ENCODE assay signal across 8 cellular contexts in the genomic region with DNA sequence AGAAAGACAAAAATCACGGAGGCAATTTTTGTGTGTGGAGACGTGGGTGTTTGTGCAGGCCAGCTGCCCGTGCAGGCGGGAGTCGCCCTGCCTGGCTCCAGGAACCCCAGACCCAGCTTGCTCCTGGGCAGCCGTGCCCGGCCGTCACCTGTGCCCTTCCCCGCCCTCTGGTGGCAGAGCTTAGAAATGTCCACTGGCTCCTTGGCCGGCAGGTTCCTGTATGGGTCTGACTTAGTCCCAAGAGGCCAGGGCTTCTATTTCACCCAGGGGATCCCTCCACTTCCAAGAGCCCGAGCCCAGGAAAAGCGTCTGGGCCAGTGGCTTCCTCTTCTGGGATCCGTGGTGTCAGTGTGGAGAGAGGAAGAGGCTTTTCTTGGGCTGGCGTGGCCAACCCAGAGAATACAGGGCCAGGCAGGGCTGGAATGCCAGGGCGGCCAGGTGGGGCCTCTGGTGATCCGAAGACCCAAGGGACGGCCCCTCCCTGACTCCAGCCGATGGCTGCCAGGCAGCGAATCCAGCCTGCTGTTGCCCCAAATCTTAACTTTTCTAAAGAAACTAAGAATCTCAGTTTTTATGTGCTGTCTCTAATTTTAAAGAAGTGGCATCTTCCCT.
DNase-seq lines count a peak whose midpoint lies in the region; ATAC-seq, FAIRE-seq and TF ChIP-seq lines count a peak whose summit lies in the region.

No MANE protein-coding gene starts in this region.

- no peak for TF ChIP-seq EP300 in tibial nerve (IDR thresholded peaks at IDR 0.05)

- H3K36me3 Mint-ChIP-seq in activated CD8-positive, alpha-beta T cell treated with anti-CD3 and anti-CD28 coated beads for 36 hours (ENCODE audit: low read depth): no peaks in the 10 kb centered on the region

- no peaks in the 10 kb centered on the region for H4K20me1 ChIP-seq in keratinocyte (ENCODE audit: control insufficient read depth, extremely low read depth, insufficient read depth, low read length)

- H3K4me1 ChIP-seq in keratinocyte (ENCODE audit: control insufficient read depth, extremely low read depth, insufficient read depth, low read length) (no peaks in the 10 kb centered on the region), tibial nerve (peaks cover 0 to 11% (median 0%) of the 10 kb centered on the region in 4 donors)

- H3K27ac ChIP-seq in keratinocyte (ENCODE audit: control insufficient read depth, insufficient read depth, low read length): no peak overlapping the region
- no peak overlapping the region for H3K27ac ChIP-seq in tibial nerve

- H3K9me3 Mint-ChIP-seq in activated CD8-positive, alpha-beta T cell treated with anti-CD3 and anti-CD28 coated beads for 36 hours: no peaks in the 10 kb centered on the region

- H3K9me3 ChIP-seq in keratinocyte (ENCODE audit: control insufficient read depth, low read depth, low read length): peaks cover 8% of the 10 kb centered on the region
- H3K9me3 ChIP-seq in tibial nerve: no peaks in the 10 kb centered on the region

- no peak overlapping the region for H3K9ac ChIP-seq in keratinocyte (ENCODE audit: control insufficient read depth, extremely low read depth, insufficient read depth, low read length)

- POLR2A ChIA-PET in activated CD8-positive, alpha-beta T cell treated with anti-CD3 and anti-CD28 coated beads for 36 hours (lab: Charles Lee): no interaction called here

- H3K9me1 ChIP-seq in keratinocyte (ENCODE audit: control insufficient read depth, extremely low read depth, insufficient read depth, low read length): no peaks in the 10 kb centered on the region

- intact Hi-C loops in activated CD8-positive, alpha-beta T cell treated with anti-CD3 and anti-CD28 coated beads for 36 hours (cut with micrococcal nuclease): no loop called here

- no peak overlapping the region for H3K4me2 ChIP-seq in keratinocyte (ENCODE audit: control insufficient read depth, extremely low read depth, insufficient read depth, low read depth, low read length)

- no peaks in the 10 kb centered on the region for H3K27me3 ChIP-seq in keratinocyte (ENCODE audit: control insufficient read depth, extremely low read depth, insufficient read depth, low read length)
- H3K27me3 ChIP-seq in tibial nerve: no peaks in the 10 kb centered on the region

- 25 to 29% methylated on average over 18 to 19 of the region's 19 CpGs for WGBS in tibial nerve, 2 donors

- no peaks in the 10 kb centered on the region for H3K4me1 Mint-ChIP-seq in activated CD8-positive, alpha-beta T cell treated with anti-CD3 and anti-CD28 coated beads for 36 hours (ENCODE audit: low read depth)

- H2AFZ ChIP-seq in keratinocyte (ENCODE audit: control insufficient read depth, low read length): no peak overlapping the region

- TF ChIP-seq CTCF in AG09309 (IDR thresholded peaks at IDR 0.05; ENCODE audit: control insufficient read depth, insufficient read depth, low read depth, low read length, missing control alignments): peak; percentile 14
- peak; percentile 79 for TF ChIP-seq CTCF in GM12873 (IDR thresholded peaks at IDR 0.05; ENCODE audit: insufficient read depth, low read depth, low read length, missing control alignments)
- peak; percentile 46 for TF ChIP-seq CTCF in activated CD8-positive, alpha-beta T cell treated with anti-CD3 and anti-CD28 coated beads for 36 hours (IDR thresholded peaks at IDR 0.05)
- TF ChIP-seq CTCF in keratinocyte (optimal IDR thresholded peaks at IDR 0.05 in 1 of 3, IDR thresholded peaks at IDR 0.05 in 1 of 3, conservative IDR thresholded peaks at IDR 0.05 in 1 of 3; ENCODE audit: extremely low read depth in 1 of 3, insufficient read depth in 2 of 3, low read length in 3 of 3): peak in 2 of 3 experiments; percentile 28 to 36
- TF ChIP-seq CTCF in tibial nerve (IDR thresholded peaks at IDR 0.05): peak; percentile 29 to 71 (median 44)

- H3K4me3 ChIP-seq in AG09309 (ENCODE audit: control insufficient read depth, low read depth, low read length): no peak overlapping the region
- H3K4me3 ChIP-seq in keratinocyte (ENCODE audit: control insufficient read depth in 2 of 3, extremely low read depth in 1 of 3, insufficient read depth in 2 of 3, low read depth in 1 of 3, low read length in 3 of 3): no peak overlapping the region
- H3K4me3 ChIP-seq in tibial nerve: no peak overlapping the region

- H3K79me2 ChIP-seq in keratinocyte (ENCODE audit: control insufficient read depth, insufficient read depth, low read length): no peaks in the 10 kb centered on the region

- no peak overlapping the region for H3K27ac Mint-ChIP-seq in activated CD8-positive, alpha-beta T cell treated with anti-CD3 and anti-CD28 coated beads for 36 hours

- TF ChIP-seq POLR2A in tibial nerve (IDR thresholded peaks at IDR 0.05): no peak

- DNase-seq in AG09309 (ENCODE audit: low read depth) (no peak), HT1080 (ENCODE audit: low read depth) (peak; percentile 25), keratinocyte (ENCODE audit: low read depth, low spot score) (no peak), tibial nerve (ENCODE audit: low spot score in 2 of 2) (peak in 1 of 2 donors; percentile 18), NCI-H2081 treated with DMSO at 0.1 percent for 48 hours (lab: John Stamatoyannopoulos, UW) (no peak)
- peak; percentile 51 for DNase-seq in activated CD8-positive, alpha-beta T cell treated with anti-CD3 and anti-CD28 coated beads for 36 hours

- FAIRE-seq in keratinocyte (lab: Jason Lieb, UNC): no peak

- peaks cover 3% of the 10 kb centered on the region for H3K27me3 Mint-ChIP-seq in activated CD8-positive, alpha-beta T cell treated with anti-CD3 and anti-CD28 coated beads for 36 hours

- H3K36me3 ChIP-seq in keratinocyte (ENCODE audit: control insufficient read depth in 2 of 2, extremely low read depth in 1 of 2, insufficient read depth in 2 of 2, low read length in 2 of 2) (no peaks in the 10 kb centered on the region), tibial nerve (no peaks in the 10 kb centered on the region)

- no peak for ATAC-seq in activated CD8-positive, alpha-beta T cell treated with anti-CD3 and anti-CD28 coated beads for 36 hours
- ATAC-seq in HG02852 (IDR thresholded peaks at IDR 0.05; ENCODE audit: unreplicated experiment): no peak

- dilution Hi-C loops in keratinocyte (cut with MboI; ENCODE audit: extremely low pct_ligation_motif_present, low sequenced_read_pairs): no loop called here

- CTCF ChIA-PET in activated CD8-positive, alpha-beta T cell treated with anti-CD3 and anti-CD28 coated beads for 36 hours (lab: Charles Lee): interaction anchor here (0.7 to 2.3 kb wide), 2 partner anchors 29 to 128 kb away, joined by 3 to 13 read pairs; no protein-coding TSS in a partner anchor

- H3K4me3 Mint-ChIP-seq in activated CD8-positive, alpha-beta T cell treated with anti-CD3 and anti-CD28 coated beads for 36 hours: no peak overlapping the region

Comparison
In these comparisons a context has a peak if more than half of its experiments do, and no peak if none do; other contexts are left out.
1. DNase-seq: peak in HT1080 (single experiment) and activated CD8-positive, alpha-beta T cell treated with anti-CD3 and anti-CD28 coated beads for 36 hours (single experiment); none in AG09309 (single experiment), keratinocyte (single experiment) and NCI-H2081 treated with DMSO at 0.1 percent for 48 hours (single experiment).
2. CTCF ChIP-seq: peak in every context shown above with its lines; median percentile 79 in GM12873; 46 in activated CD8-positive, alpha-beta T cell treated with anti-CD3 and anti-CD28 coated beads for 36 hours; 44 in tibial nerve; 32 in keratinocyte; 14 in AG09309.